ENCODE assay signal across 15 cellular contexts in genomic region chr10:119404719-119405504, GRCh38.
A peak's percentile ranks its signal among the peaks of the same experiment; 100 is the strongest.
DNase-seq lines count a peak whose midpoint lies in the region; ATAC-seq and TF ChIP-seq lines count a peak whose summit lies in the region.
"Had no signal": no experiment of that assay in that cellular context is flagged by ENCODE, and none has a peak within 500 bp of the region (broad histone marks: within the 10 kb centered on the region; RNA-seq: fewer than 3 reads in every experiment).

No MANE protein-coding gene starts in this region.

- peaks cover 10% of the 10 kb centered on the region for H3K79me1 ChIP-seq in mesenchymal stem cell (replicated peaks; ENCODE audit: low read length, poor library complexity, severe bottlenecking)

- no peaks in the 10 kb centered on the region for H3K79me2 ChIP-seq in OCI-LY7 (ENCODE audit: insufficient read depth, low read depth, low read length)

- no peak overlapping the region for H3K14ac ChIP-seq in mesenchymal stem cell (ENCODE audit: low read length in 2 of 2)

- DNase-seq in SIG-M5 treated with dmso at 0.1 percent for 504 hours (lab: John Stamatoyannopoulos, UW; ENCODE audit: unreplicated experiment) (peak; percentile 41), SIG-M5 (lab: John Stamatoyannopoulos, UW) (no peak), dermis microvascular lymphatic vessel endothelial cell (ENCODE audit: low read depth in 2 of 2) (peak; percentile 36 to 78), mesenchymal stem cell (no peak), upper lobe of left lung (no peak), OCI-LY7 (ENCODE audit: low spot score) (no peak), NCI-H1105 (lab: John Stamatoyannopoulos, UW) (no peak), Peyer's patch (no peak)
- DNase-seq: activated CD8-positive, alpha-beta memory T cell treated with anti-CD3 and anti-CD28 coated beads, Interleukin-2, amount 50 U/mL, for 48 hours; activated naive CD8-positive, alpha-beta T cell treated with anti-CD3 and anti-CD28 coated beads for 36 hours; Calu3; NCI-H524; SJCRH30; WERI-Rb-1 had no signal

- H3K36me3 ChIP-seq in mesenchymal stem cell (ENCODE audit: control insufficient read depth in 1 of 2, insufficient read depth in 2 of 2, low read depth in 1 of 2, low read length in 2 of 2) = peaks cover 0 to under 1% of the 10 kb centered on the region in 2 experiments
- H3K36me3 ChIP-seq in upper lobe of left lung = peaks cover 0 to 4% (median 2%) of the 10 kb centered on the region in 4 donors
- H3K36me3 ChIP-seq in OCI-LY7 (ENCODE audit: insufficient read depth, low read length) = no peaks in the 10 kb centered on the region
- no peaks in the 10 kb centered on the region for H3K36me3 ChIP-seq in Peyer's patch
- H3K36me3 ChIP-seq: SJCRH30 had no signal

- H4K8ac ChIP-seq in mesenchymal stem cell (ENCODE audit: low read length) = peak overlapping the region; percentile 57

- 91% methylated on average over 13 of the region's 13 CpGs for WGBS in mesenchymal stem cell
- WGBS in upper lobe of left lung, 2 donors = 72 to 76% methylated on average over 12 to 13 of the region's 13 CpGs

- H4K91ac ChIP-seq in mesenchymal stem cell (ENCODE audit: low read length) = peak overlapping the region; percentile 21

- H2AFZ ChIP-seq in mesenchymal stem cell (ENCODE audit: low read depth, low read length) (no peak overlapping the region), OCI-LY7 (ENCODE audit: low read length) (no peak overlapping the region)

- no peaks in the 10 kb centered on the region for H3K27me3 ChIP-seq in mesenchymal stem cell (ENCODE audit: control insufficient read depth in 1 of 2, insufficient read depth in 1 of 2, low read length in 2 of 2)
- no peaks in the 10 kb centered on the region for H3K27me3 ChIP-seq in upper lobe of left lung
- no peaks in the 10 kb centered on the region for H3K27me3 ChIP-seq in Peyer's patch
- H3K27me3 ChIP-seq: SJCRH30 had no signal

- no peak for ATAC-seq in upper lobe of left lung (ENCODE audit: low FRiP score in 2 of 2)

- no peak for TF ChIP-seq EP300 in upper lobe of left lung (IDR thresholded peaks at IDR 0.05)

- H2BK120ac ChIP-seq in mesenchymal stem cell (ENCODE audit: low read depth, low read length) = peak overlapping the region; percentile 76

- intact Hi-C loops in OCI-LY7 (cut with micrococcal nuclease; ENCODE audit: unreplicated experiment) = no loop called here

- H4K20me1 ChIP-seq in OCI-LY7 (ENCODE audit: insufficient read depth, low read length) = no peaks in the 10 kb centered on the region

- no peak overlapping the region for H2BK15ac ChIP-seq in mesenchymal stem cell (ENCODE audit: low read depth, poor library complexity, severe bottlenecking)

- POLR2A ChIA-PET in OCI-LY7 (lab: Charles Lee) = interaction anchor here (0.6 kb wide), 1 partner anchor 17 kb away, joined by 3 read pairs; no protein-coding TSS in a partner anchor

- no peaks in the 10 kb centered on the region for H3K9me2 ChIP-seq in OCI-LY7 (ENCODE audit: insufficient read depth, low read length)

- H3K27ac ChIP-seq in mesenchymal stem cell (ENCODE audit: low read length, poor library complexity, severe bottlenecking) (no peak overlapping the region), upper lobe of left lung (peak overlapping the region; percentile 44 to 85 (median 80)), OCI-LY7 (ENCODE audit: low read depth, low read length, poor library complexity, severe bottlenecking) (no peak overlapping the region), Peyer's patch (peak overlapping the region in 2 of 4 donors; percentile 62 to 68)
- H3K27ac ChIP-seq: 22Rv1, SJCRH30, WERI-Rb-1 had no signal

- H3K4me1 ChIP-seq in mesenchymal stem cell (ENCODE audit: control insufficient read depth, insufficient read depth, low read depth, low read length) = peaks cover 22% of the 10 kb centered on the region
- H3K4me1 ChIP-seq in upper lobe of left lung = peaks cover 34 to 61% (median 52%) of the 10 kb centered on the region in 4 donors
- peaks cover 10% of the 10 kb centered on the region for H3K4me1 ChIP-seq in OCI-LY7 (ENCODE audit: insufficient read depth, low read length, poor library complexity, severe bottlenecking)
- H3K4me1 ChIP-seq in Peyer's patch = peaks cover 0 to 17% (median 0%) of the 10 kb centered on the region in 4 donors

- TF ChIP-seq POLR2A in upper lobe of left lung (IDR thresholded peaks at IDR 0.05) (no peak), Peyer's patch (IDR thresholded peaks at IDR 0.05) (no peak)

- H3K9ac ChIP-seq in mesenchymal stem cell (ENCODE audit: low read length) = no peak overlapping the region

- no peak overlapping the region for H3K4me2 ChIP-seq in mesenchymal stem cell (ENCODE audit: low read length, poor library complexity, severe bottlenecking)
- no peak overlapping the region for H3K4me2 ChIP-seq in OCI-LY7 (ENCODE audit: low read length)

- no peak overlapping the region for H2BK5ac ChIP-seq in mesenchymal stem cell (ENCODE audit: low read depth, low read length, poor library complexity, severe bottlenecking)

- H2AK5ac ChIP-seq in mesenchymal stem cell (ENCODE audit: low read length, severe bottlenecking) = no peak overlapping the region

- peak overlapping the region; percentile 42 to 64 for H3K18ac ChIP-seq in mesenchymal stem cell (ENCODE audit: low read depth in 1 of 2, low read length in 2 of 2)

- CTCF ChIA-PET in OCI-LY7 (lab: Charles Lee; ENCODE audit: unreplicated experiment) = no interaction called here

- H2BK12ac ChIP-seq in mesenchymal stem cell (ENCODE audit: low read length in 2 of 2) = peak overlapping the region in 1 of 2 experiments; percentile 29

- H3K4ac ChIP-seq in mesenchymal stem cell (ENCODE audit: low read depth in 1 of 2, low read length in 2 of 2) = peak overlapping the region; percentile 51

- no TSS peak for BruUV-seq in OCI-LY7 (replicated peaks; lab: Mats Ljungman, UMichigan)

- H3K4me3 ChIP-seq in mesenchymal stem cell (ENCODE audit: insufficient read depth in 1 of 2, low read depth in 1 of 2, low read length in 2 of 2) (no peak overlapping the region), upper lobe of left lung (no peak overlapping the region), OCI-LY7 (ENCODE audit: low read depth, low read length, poor library complexity, severe bottlenecking) (no peak overlapping the region), Peyer's patch (no peak overlapping the region)
- H3K4me3 ChIP-seq: SJCRH30 had no signal

- H3K9me3 ChIP-seq in mesenchymal stem cell (ENCODE audit: control insufficient read depth, low read length) (no peaks in the 10 kb centered on the region), upper lobe of left lung (no peaks in the 10 kb centered on the region), OCI-LY7 (ENCODE audit: low read length) (no peaks in the 10 kb centered on the region), Peyer's patch (no peaks in the 10 kb centered on the region)
- H3K9me3 ChIP-seq: SJCRH30 had no signal

- H3K23ac ChIP-seq in mesenchymal stem cell (ENCODE audit: low read length in 2 of 2) = no peak overlapping the region

- TF ChIP-seq CTCF in upper lobe of left lung (IDR thresholded peaks at IDR 0.05) = no peak
- no peak for TF ChIP-seq CTCF in OCI-LY7 (conservative IDR thresholded peaks at IDR 0.05; ENCODE audit: low read length)
- TF ChIP-seq CTCF in Peyer's patch (IDR thresholded peaks at IDR 0.05) = no peak

Comparison
In these comparisons a context has a peak if more than half of its experiments do, and no peak if none do; other contexts are left out.
1. DNase-seq: peak in SIG-M5 treated with dmso at 0.1 percent for 504 hours (single experiment) and dermis microvascular lymphatic vessel endothelial cell (2 of 2); none in SIG-M5 (single experiment), mesenchymal stem cell (single experiment), upper lobe of left lung (0 of 2), OCI-LY7 (single experiment), NCI-H1105 (single experiment) and Peyer's patch (0 of 3).
2. H3K27ac ChIP-seq: peak in upper lobe of left lung (4 of 4); none in mesenchymal stem cell (single experiment) and OCI-LY7 (single experiment).